In the genomic region with DNA sequence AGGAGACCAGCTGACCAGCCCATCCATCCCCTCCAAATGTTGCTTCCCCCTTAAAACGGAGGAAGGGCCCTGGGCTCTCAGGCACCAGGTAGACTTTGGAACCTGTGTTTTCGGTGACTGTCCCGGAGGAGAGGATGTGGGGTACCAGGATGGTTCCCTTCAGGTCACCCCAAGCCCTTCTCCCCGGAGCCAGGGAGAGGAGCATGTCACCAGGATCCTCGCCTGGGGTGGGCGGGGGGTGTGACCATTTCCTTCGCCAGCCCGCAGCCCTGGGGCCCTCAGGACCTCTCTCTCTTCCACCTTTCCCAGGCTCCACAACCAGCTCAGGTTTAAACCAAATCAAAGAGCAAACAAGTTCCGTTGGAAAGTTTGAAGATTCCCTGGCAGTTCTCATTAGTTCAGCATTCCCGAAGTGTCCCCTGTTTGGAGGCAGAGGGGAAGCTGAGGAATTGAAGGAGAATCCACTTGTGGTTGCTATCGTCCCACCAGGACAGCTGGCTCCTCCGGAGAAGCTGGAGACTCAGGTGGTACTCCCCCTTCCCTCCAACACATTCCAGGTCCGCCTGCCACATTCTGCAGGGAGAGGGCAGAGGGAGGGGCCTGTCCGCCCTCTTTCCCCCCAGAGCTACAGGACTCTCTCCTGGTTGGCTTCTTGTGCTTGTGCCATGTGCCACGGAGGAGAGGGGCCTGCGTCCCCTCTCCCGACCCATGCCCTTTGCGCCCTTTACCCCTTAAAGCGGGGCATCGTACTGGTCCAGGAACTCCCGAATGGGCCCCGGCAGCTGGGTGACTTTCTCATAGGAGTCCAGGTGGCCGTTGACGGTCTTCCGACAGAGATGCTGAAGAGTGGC, we compare ENCODE assay signal across 1 cellular context.
TF ChIP-seq lines count a peak whose summit lies in the region.

No MANE protein-coding gene starts in this region.

TF ChIP-seq in K562, 482 proteins besides CTCF, POLR2A, EP300 and RAD21:
- TF ChIP-seq MTA3 (IDR thresholded peaks at IDR 0.05; ENCODE audit: borderline replicate concordance) (0 out of 2 replicates have a peak, but pooled peaks have one; percentile 6), ZFX (CRISPR knock-in tag; IDR thresholded peaks at IDR 0.05) (0 out of 2 replicates have a peak, but pooled peaks have one; percentile 11), PCBP2 (IDR thresholded peaks at IDR 0.05; ENCODE audit: low read depth, low read length, poor library complexity, severe bottlenecking) (no peak), HMBOX1 (IDR thresholded peaks at IDR 0.05) (no peak), RBFOX2 (IDR thresholded peaks at IDR 0.05; ENCODE audit: low read depth, low read length) (peak; percentile 48)
